Comparison of ENCODE assay signal across 14 cellular contexts in genomic region chr16:898216-898615, GRCh38.
DNase-seq lines count a peak whose midpoint lies in the region; ATAC-seq lines count a peak whose summit lies in the region.
"Had no signal": no experiment of that assay in that cellular context is flagged by ENCODE, and none has a peak within 500 bp of the region (broad histone marks: within the 10 kb centered on the region; RNA-seq: fewer than 3 reads in every experiment).

No MANE protein-coding gene starts in this region.

- no peak overlapping the region for H3K4me3 Mint-ChIP-seq in naive thymus-derived CD4-positive, alpha-beta T cell
- H3K4me3 Mint-ChIP-seq: CD8-positive, alpha-beta memory T cell; GM23338; H9 had no signal

- peak overlapping the region in 4 of 11 experiments; percentile 26 to 68 (median 58); a peak in 9 of 22 replicates for H3K9ac ChIP-seq in BLaER1 treated with 17β-estradiol and CSF1 and Interleukin-3, amounts not matched to agents 10 nM and 100 nM
- no peak overlapping the region for H3K9ac ChIP-seq in Karpas-422 (ENCODE audit: low read length)

- ATAC-seq in naive thymus-derived CD4-positive, alpha-beta T cell = no peak
- ATAC-seq: A549, GM23338 had no signal

- H4K20me1 ChIP-seq in BLaER1 treated with 17β-estradiol and CSF1 and Interleukin-3, amounts not matched to agents 10 nM and 100 nM = peaks cover 0 to 67% (median 5%) of the 10 kb centered on the region in 11 experiments; a peak in 11 of 22 replicates
- H4K20me1 ChIP-seq in Karpas-422 (ENCODE audit: insufficient read depth, low read depth, low read length) = no peaks in the 10 kb centered on the region

- H3K27me3 Mint-ChIP-seq in naive thymus-derived CD4-positive, alpha-beta T cell = no peaks in the 10 kb centered on the region
- H3K27me3 Mint-ChIP-seq: CD8-positive, alpha-beta memory T cell had no signal

- POLR2A ChIA-PET in naive thymus-derived CD4-positive, alpha-beta T cell (lab: Charles Lee) = interaction anchor here (1.3 kb wide), 1 partner anchor 100 kb away, joined by 3 read pairs; no protein-coding TSS in a partner anchor

- H3K27me3 ChIP-seq in BLaER1 treated with 17β-estradiol and CSF1 and Interleukin-3, amounts not matched to agents 10 nM and 100 nM = no peaks in the 10 kb centered on the region
- no peaks in the 10 kb centered on the region for H3K27me3 ChIP-seq in layer of hippocampus (ENCODE audit: control insufficient read depth, insufficient read depth, low read length)
- H3K27me3 ChIP-seq in naive thymus-derived CD4-positive, alpha-beta T cell (ENCODE audit: control insufficient read depth in 2 of 2, insufficient read depth in 2 of 2, low read length in 2 of 2) = no peaks in the 10 kb centered on the region
- H3K27me3 ChIP-seq in Karpas-422 (ENCODE audit: low read length) = no peaks in the 10 kb centered on the region
- H3K27me3 ChIP-seq: BE2C had no signal

- H3K27ac Mint-ChIP-seq in naive thymus-derived CD4-positive, alpha-beta T cell = no peak overlapping the region
- H3K27ac Mint-ChIP-seq: GM23338 had no signal

- no peaks in the 10 kb centered on the region for H3K36me3 ChIP-seq in BLaER1 treated with 17β-estradiol and CSF1 and Interleukin-3, amounts not matched to agents 10 nM and 100 nM
- peaks cover 0 to 8% (median 0%) of the 10 kb centered on the region in 3 experiments for H3K36me3 ChIP-seq in naive thymus-derived CD4-positive, alpha-beta T cell (ENCODE audit: control insufficient read depth in 2 of 3, insufficient read depth in 3 of 3, low read length in 3 of 3)
- H3K36me3 ChIP-seq in Karpas-422 (ENCODE audit: insufficient read depth, low read length) = no peaks in the 10 kb centered on the region
- H3K36me3 ChIP-seq: BE2C had no signal

- CTCF ChIA-PET in naive thymus-derived CD4-positive, alpha-beta T cell (lab: Charles Lee) = no interaction called here

- H3K4me3 ChIP-seq in BLaER1 treated with 17β-estradiol and CSF1 and Interleukin-3, amounts not matched to agents 10 nM and 100 nM = peak overlapping the region in 3 of 10 experiments; percentile 12 to 29 (median 17); a peak in 2 of 20 replicates
- no peak overlapping the region for H3K4me3 ChIP-seq in naive thymus-derived CD4-positive, alpha-beta T cell (ENCODE audit: low read length)
- H3K4me3 ChIP-seq in Karpas-422 (ENCODE audit: low read length) = no peak overlapping the region
- H3K4me3 ChIP-seq: A549, GM23338 had no signal

- H3K4me2 ChIP-seq in BLaER1 treated with 17β-estradiol and CSF1 and Interleukin-3, amounts not matched to agents 10 nM and 100 nM = peak overlapping the region; percentile 15 to 96 (median 88); a peak in 20 of 22 replicates
- H3K4me2 ChIP-seq in Karpas-422 (ENCODE audit: low read depth, low read length, poor library complexity, severe bottlenecking) = no peak overlapping the region
- H3K4me2 ChIP-seq: A549, GM23338 had no signal

- peak overlapping the region in 5 of 11 experiments; percentile 8 to 66 (median 45); a peak in 10 of 22 replicates for H3K27ac ChIP-seq in BLaER1 treated with 17β-estradiol and CSF1 and Interleukin-3, amounts not matched to agents 10 nM and 100 nM
- peak overlapping the region; percentile 99 for H3K27ac ChIP-seq in angular gyrus (ENCODE audit: low read depth, low read length)
- peak overlapping the region; percentile 98 for H3K27ac ChIP-seq in layer of hippocampus (ENCODE audit: low read depth, low read length)
- H3K27ac ChIP-seq in temporal lobe (ENCODE audit: low read depth, low read length) = peak overlapping the region; percentile 99
- H3K27ac ChIP-seq in naive thymus-derived CD4-positive, alpha-beta T cell (ENCODE audit: low read depth, low read length) = no peak overlapping the region
- no peak overlapping the region for H3K27ac ChIP-seq in Karpas-422 (ENCODE audit: low read length)
- H3K27ac ChIP-seq: A549 had no signal

- DNase-seq in naive thymus-derived CD4-positive, alpha-beta T cell = no peak
- DNase-seq in Karpas-422 = no peak
- DNase-seq: BE2C, Caco-2, DND-41, GDM1, H9 had no signal

- H3K4me1 ChIP-seq in BLaER1 treated with 17β-estradiol and CSF1 and Interleukin-3, amounts not matched to agents 10 nM and 100 nM = peaks cover 13 to 50% (median 31%) of the 10 kb centered on the region in 10 experiments; a peak in 19 of 20 replicates
- no peaks in the 10 kb centered on the region for H3K4me1 ChIP-seq in naive thymus-derived CD4-positive, alpha-beta T cell (ENCODE audit: control insufficient read depth in 2 of 2, insufficient read depth in 2 of 2, low read length in 2 of 2)
- no peaks in the 10 kb centered on the region for H3K4me1 ChIP-seq in Karpas-422 (ENCODE audit: low read length)
- H3K4me1 ChIP-seq: A549, Caco-2 had no signal

- no peaks in the 10 kb centered on the region for H3K9me3 Mint-ChIP-seq in naive thymus-derived CD4-positive, alpha-beta T cell
- H3K9me3 Mint-ChIP-seq: CD8-positive, alpha-beta memory T cell; GM23338; H9 had no signal

- no peak overlapping the region for H2AFZ ChIP-seq in Karpas-422 (ENCODE audit: low read length)
- H2AFZ ChIP-seq: GM23338 had no signal

- no peaks in the 10 kb centered on the region for H3K79me2 ChIP-seq in Karpas-422 (ENCODE audit: low read length)

- intact Hi-C loops in naive thymus-derived CD4-positive, alpha-beta T cell (cut with micrococcal nuclease) = no loop called here

- H3K9me2 ChIP-seq in Karpas-422 (replicated peaks; ENCODE audit: insufficient read depth, low read length) = no peaks in the 10 kb centered on the region

- H3K9me3 ChIP-seq in BLaER1 treated with 17β-estradiol and CSF1 and Interleukin-3, amounts not matched to agents 10 nM and 100 nM (replicated peaks in 1 of 11) = no peaks in the 10 kb centered on the region
- H3K9me3 ChIP-seq in naive thymus-derived CD4-positive, alpha-beta T cell (ENCODE audit: control insufficient read depth in 2 of 3, low read length in 3 of 3) = no peaks in the 10 kb centered on the region
- no peaks in the 10 kb centered on the region for H3K9me3 ChIP-seq in Karpas-422 (ENCODE audit: low read length)
- H3K9me3 ChIP-seq: A549, BE2C, Caco-2 had no signal

- peaks cover 0 to 8% (median 0%) of the 10 kb centered on the region in 5 donors for H3K36me3 Mint-ChIP-seq in naive thymus-derived CD4-positive, alpha-beta T cell

- no peaks in the 10 kb centered on the region for H3K4me1 Mint-ChIP-seq in naive thymus-derived CD4-positive, alpha-beta T cell
- H3K4me1 Mint-ChIP-seq: CD8-positive, alpha-beta memory T cell had no signal

Comparison
In these comparisons a context has a peak if more than half of its experiments do, and no peak if none do; other contexts are left out.
1. H3K27ac ChIP-seq: peak in angular gyrus (single experiment), layer of hippocampus (single experiment) and temporal lobe (single experiment); none in naive thymus-derived CD4-positive, alpha-beta T cell (single experiment) and Karpas-422 (single experiment).